In the genomic region with DNA sequence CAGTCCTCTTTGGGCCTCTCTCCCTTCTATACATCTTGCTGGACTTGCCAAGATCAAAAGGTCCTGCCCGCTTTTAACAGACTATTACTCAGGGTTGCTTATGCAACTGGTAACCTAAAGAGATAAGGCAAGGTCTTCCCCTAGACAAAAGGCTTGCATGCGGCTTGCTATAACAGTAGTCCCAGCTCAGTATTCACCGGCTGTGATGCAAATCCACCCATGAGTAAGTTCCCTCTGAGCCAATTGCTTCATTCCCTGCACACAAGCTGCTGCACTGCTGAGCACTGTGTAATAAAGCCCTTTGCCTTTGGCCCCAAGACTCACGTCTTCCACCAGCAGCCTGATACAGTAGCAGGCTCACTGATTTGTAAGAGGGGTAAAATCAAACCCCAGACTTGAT, we compare ENCODE assay signal across 29 cellular contexts.
DNase-seq lines count a peak whose midpoint lies in the region; ATAC-seq and TF ChIP-seq lines count a peak whose summit lies in the region.
"Had no signal": no experiment of that assay in that cellular context is flagged by ENCODE, and none has a peak within 500 bp of the region (broad histone marks: within the 10 kb centered on the region; RNA-seq: fewer than 3 reads in every experiment).

No MANE protein-coding gene starts in this region.

- intact Hi-C loops in lower lobe of right lung (cut with DNase I) = no loop called here

- TF ChIP-seq CTCF in RWPE2 (IDR thresholded peaks at IDR 0.05; ENCODE audit: poor library complexity, severe bottlenecking) (no peak), fibroblast of pulmonary artery (IDR thresholded peaks at IDR 0.05; ENCODE audit: low read length, missing control alignments) (no peak), lower lobe of right lung (IDR thresholded peaks at IDR 0.05) (no peak)

- no peak overlapping the region for H3K27ac Mint-ChIP-seq in CD8-positive, alpha-beta memory T cell
- H3K27ac Mint-ChIP-seq: activated CD4-positive, alpha-beta T cell treated with anti-CD3 and anti-CD28 coated beads for 36 hours; activated naive CD4-positive, alpha-beta T cell treated with anti-CD3 and anti-CD28 coated beads, Interleukin-2, amount 50 U/mL, for 24 hours had no signal

- H3K9me3 Mint-ChIP-seq in CD8-positive, alpha-beta memory T cell = peaks cover 0 to 23% (median 4%) of the 10 kb centered on the region in 5 donors

- DNase-seq in HAP-1 (ENCODE audit: low spot score in 2 of 2) (peak; percentile 12 to 16), RWPE2 (ENCODE audit: low spot score) (no peak), fibroblast of pulmonary artery (ENCODE audit: low read depth) (peak; percentile 13), renal cortical epithelial cell (ENCODE audit: low read depth) (peak; percentile 58), T-helper 2 cell (no peak), lower lobe of right lung (no peak)
- no peak for DNase-seq in CD8-positive, alpha-beta memory T cell
- DNase-seq: activated CD4-positive, alpha-beta T cell treated with anti-CD3 and anti-CD28 coated beads for 36 hours; amygdala; COR-L47; dorsolateral prefrontal cortex; esophagus squamous epithelium; hypothalamus; left ventricle myocardium inferior; MG63; NCI-H1105 treated with DMSO at 0.1 percent for 48 hours; NCI-H187 treated with DMSO at 0.1 percent for 48 hours; NCI-H524; NK-92 treated with Interleukin-12 subunit alpha and Interleukin-12 subunit beta, amount 100 ng/mL, for 24 hours; SIG-M5; stimulated activated CD4-positive, alpha-beta T cell treated with anti-CD3 and anti-CD28 coated beads, Interleukin-4, amount 100 ng/mL, for 24 hours; SW 1271; T-helper 9 cell; thyroid gland had no signal

- H3K36me3 Mint-ChIP-seq in CD8-positive, alpha-beta memory T cell = no peaks in the 10 kb centered on the region

- ATAC-seq in RWPE2 (ENCODE audit: low read depth) (peak; percentile 42; the same call in 1 of the 3 replicates), lower lobe of right lung (no peak)
- ATAC-seq: activated CD4-positive, alpha-beta T cell treated with anti-CD3 and anti-CD28 coated beads for 36 hours; Panc1 had no signal

- H3K4me3 ChIP-seq in HAP-1 (no peak overlapping the region), RWPE2 (ENCODE audit: severe bottlenecking) (no peak overlapping the region), fibroblast of pulmonary artery (replicated peaks; ENCODE audit: low read depth, low read length) (no peak overlapping the region), lower lobe of right lung (no peak overlapping the region)
- no peak overlapping the region for H3K4me3 ChIP-seq in CD8-positive, alpha-beta memory T cell (ENCODE audit: low read length)
- H3K4me3 ChIP-seq: BLaER1, dorsolateral prefrontal cortex, esophagus squamous epithelium, left ventricle myocardium inferior, MG63, prostate gland, thyroid gland had no signal

- CTCF ChIA-PET in CD8-positive, alpha-beta memory T cell (lab: Charles Lee) = no interaction called here

- H3K27ac ChIP-seq in RWPE2 (ENCODE audit: poor library complexity, severe bottlenecking) = no peak overlapping the region
- H3K27ac ChIP-seq in CD8-positive, alpha-beta memory T cell (ENCODE audit: low read depth, low read length) = no peak overlapping the region
- no peak overlapping the region for H3K27ac ChIP-seq in lower lobe of right lung
- H3K27ac ChIP-seq: BLaER1, dorsolateral prefrontal cortex, esophagus squamous epithelium, left ventricle myocardium inferior, neutrophil, prostate gland, thyroid gland had no signal

- no peaks in the 10 kb centered on the region for H3K9me3 ChIP-seq in HAP-1
- no peaks in the 10 kb centered on the region for H3K9me3 ChIP-seq in RWPE2 (ENCODE audit: severe bottlenecking)
- no peaks in the 10 kb centered on the region for H3K9me3 ChIP-seq in CD8-positive, alpha-beta memory T cell (ENCODE audit: low read length)
- no peaks in the 10 kb centered on the region for H3K9me3 ChIP-seq in lower lobe of right lung
- H3K9me3 ChIP-seq: BLaER1, esophagus squamous epithelium, left ventricle myocardium inferior, MG63, neutrophil, prostate gland, thyroid gland had no signal

- no peaks in the 10 kb centered on the region for H3K4me1 Mint-ChIP-seq in CD8-positive, alpha-beta memory T cell
- H3K4me1 Mint-ChIP-seq: activated CD4-positive, alpha-beta T cell treated with anti-CD3 and anti-CD28 coated beads for 36 hours; activated naive CD4-positive, alpha-beta T cell treated with anti-CD3 and anti-CD28 coated beads, Interleukin-2, amount 50 U/mL, for 24 hours had no signal

- no peak overlapping the region for H3K4me3 Mint-ChIP-seq in CD8-positive, alpha-beta memory T cell
- H3K4me3 Mint-ChIP-seq: activated CD4-positive, alpha-beta T cell treated with anti-CD3 and anti-CD28 coated beads for 36 hours; activated naive CD4-positive, alpha-beta T cell treated with anti-CD3 and anti-CD28 coated beads, Interleukin-2, amount 50 U/mL, for 24 hours had no signal

- H3K4me1 ChIP-seq in HAP-1 (0 out of 2 replicates have a peak, but pooled peaks cover 5% of the 10 kb centered on the region), RWPE2 (ENCODE audit: insufficient read depth, poor library complexity, severe bottlenecking) (no peaks in the 10 kb centered on the region), lower lobe of right lung (no peaks in the 10 kb centered on the region)
- no peaks in the 10 kb centered on the region for H3K4me1 ChIP-seq in CD8-positive, alpha-beta memory T cell (ENCODE audit: insufficient read depth, low read length)
- H3K4me1 ChIP-seq: BLaER1, esophagus squamous epithelium, prostate gland, thyroid gland had no signal

- POLR2A ChIA-PET in CD8-positive, alpha-beta memory T cell (lab: Charles Lee) = no interaction called here

- H3K36me3 ChIP-seq in HAP-1 (replicated peaks) (no peaks in the 10 kb centered on the region), RWPE2 (ENCODE audit: low read depth) (no peaks in the 10 kb centered on the region), lower lobe of right lung (no peaks in the 10 kb centered on the region)
- no peaks in the 10 kb centered on the region for H3K36me3 ChIP-seq in CD8-positive, alpha-beta memory T cell (ENCODE audit: insufficient read depth, low read length)
- H3K36me3 ChIP-seq: BLaER1, esophagus squamous epithelium, left ventricle myocardium inferior, MG63, neutrophil, prostate gland, thyroid gland had no signal

- H3K27me3 ChIP-seq in HAP-1 (ENCODE audit: low read depth) = no peaks in the 10 kb centered on the region
- H3K27me3 ChIP-seq in RWPE2 (ENCODE audit: insufficient read depth, poor library complexity, severe bottlenecking) = no peaks in the 10 kb centered on the region
- H3K27me3 ChIP-seq in CD8-positive, alpha-beta memory T cell (ENCODE audit: insufficient read depth, low read length, poor library complexity, severe bottlenecking) = no peaks in the 10 kb centered on the region
- no peaks in the 10 kb centered on the region for H3K27me3 ChIP-seq in lower lobe of right lung (ENCODE audit: low read depth)
- H3K27me3 ChIP-seq: BLaER1, dorsolateral prefrontal cortex, esophagus squamous epithelium, MG63, neutrophil, thyroid gland had no signal

- in situ Hi-C loops in HAP-1 (cut with MboI; ENCODE audit: low sequenced_read_pairs) = no loop called here

- H3K27me3 Mint-ChIP-seq in CD8-positive, alpha-beta memory T cell = no peaks in the 10 kb centered on the region
- H3K27me3 Mint-ChIP-seq: activated CD4-positive, alpha-beta T cell treated with anti-CD3 and anti-CD28 coated beads for 36 hours; activated naive CD4-positive, alpha-beta T cell treated with anti-CD3 and anti-CD28 coated beads, Interleukin-2, amount 50 U/mL, for 24 hours had no signal

Comparison
In these comparisons a context has a peak if more than half of its experiments do, and no peak if none do; other contexts are left out.
1. DNase-seq: peak in HAP-1 (2 of 2), fibroblast of pulmonary artery (single experiment) and renal cortical epithelial cell (single experiment); none in RWPE2 (single experiment), T-helper 2 cell (0 of 5), CD8-positive, alpha-beta memory T cell (0 of 5) and lower lobe of right lung (single experiment).